ENCODE assay signal across 8 cellular contexts in the genomic region with DNA sequence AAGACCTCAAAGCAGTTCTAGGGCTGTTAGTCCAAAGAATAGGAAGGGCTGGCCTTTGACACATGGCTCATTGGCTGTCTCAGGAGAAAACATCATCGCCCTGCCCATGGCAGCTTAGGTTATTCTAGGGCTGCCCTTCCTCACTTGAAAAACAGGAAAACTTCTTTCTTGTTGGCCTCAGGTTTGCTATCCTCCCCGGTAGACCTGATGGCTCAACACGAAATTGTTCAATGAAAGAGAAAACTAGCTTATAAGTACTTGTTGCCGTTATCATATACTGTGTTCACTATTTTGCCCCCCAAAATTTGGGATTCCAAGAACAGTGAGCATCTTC. TPM values are rescaled to one million over a fixed set of nuclear protein-coding genes. Genes with fewer than 3 reads are reported as not detected.
A peak's percentile ranks its signal among the peaks of the same experiment; 100 is the strongest.
DNase-seq lines count a peak whose midpoint lies in the region; ATAC-seq and TF ChIP-seq lines count a peak whose summit lies in the region.

No MANE protein-coding gene starts in this region.

- intact Hi-C loops in CD8-positive, alpha-beta T cell (cut with DNase I, micrococcal nuclease): loop anchor here (1.0 to 5.0 kb wide), 7 partner anchors 37 to 1227 kb away; a partner anchor contains a TSS
- intact Hi-C loops in PC-3 (cut with micrococcal nuclease): loop anchor here (10.0 kb wide), 1 partner anchor 159 kb away; a partner anchor contains a TSS

- TF ChIP-seq CTCF in CD8-positive, alpha-beta T cell (IDR thresholded peaks at IDR 0.05): no peak
- TF ChIP-seq CTCF in PC-3 (conservative IDR thresholded peaks at IDR 0.05; ENCODE audit: low read depth, low read length) (0 out of 2 replicates have a peak, but pooled peaks have one; percentile 3), epithelial cell of proximal tubule (conservative IDR thresholded peaks at IDR 0.05; ENCODE audit: low read depth, low read length) (no peak)

- ATAC-seq in CD8-positive, alpha-beta T cell: no peak
- ATAC-seq in PC-3 (peak; percentile 26; the same call in 1 of the 2 replicates), GM19467 (IDR thresholded peaks at IDR 0.05; ENCODE audit: unreplicated experiment) (no peak)

- peaks cover 2% of the 10 kb centered on the region for H3K27me3 Mint-ChIP-seq in CD8-positive, alpha-beta T cell (ENCODE audit: low read depth)

- peak overlapping the region; percentile 93 for H3K4me2 ChIP-seq in PC-3 (ENCODE audit: low read length)

- H3K27ac ChIP-seq in CD8-positive, alpha-beta T cell (ENCODE audit: low read depth, low read length): peak overlapping the region; percentile 96
- H3K27ac ChIP-seq in PC-3 (ENCODE audit: low read length): peak overlapping the region; percentile 92

- no peaks in the 10 kb centered on the region for H3K27me3 ChIP-seq in CD8-positive, alpha-beta T cell (ENCODE audit: insufficient read depth, low read length)
- H3K27me3 ChIP-seq in PC-3 (ENCODE audit: low read length): no peaks in the 10 kb centered on the region
- no peaks in the 10 kb centered on the region for H3K27me3 ChIP-seq in neuron (ENCODE audit: insufficient read depth, low read length)

- CTCF ChIA-PET in CD8-positive, alpha-beta T cell (lab: Charles Lee): interaction anchor here (0.6 to 1.1 kb wide), 2 partner anchors 21 to 37 kb away, joined by 3 read pairs; no protein-coding TSS in a partner anchor
- CTCF ChIA-PET in PC-3 (lab: Charles Lee): interaction anchor here (0.6 kb wide), 1 partner anchor 580 kb away, joined by 3 read pairs; no protein-coding TSS in a partner anchor

- H3F3A ChIP-seq in PC-3 (ENCODE audit: low read length, unreplicated experiment): no peaks in the 10 kb centered on the region

- BruUV-seq in PC-3 (replicated peaks; lab: Mats Ljungman, UMichigan): TSS peak; percentile 80

- peaks cover 22% of the 10 kb centered on the region for H3K4me1 ChIP-seq in CD8-positive, alpha-beta T cell (ENCODE audit: insufficient read depth, low read length)
- H3K4me1 ChIP-seq in PC-3 (ENCODE audit: insufficient read depth, low read length) (peaks cover 17% of the 10 kb centered on the region), neuron (ENCODE audit: insufficient read depth, low read length) (peaks cover 13% of the 10 kb centered on the region)

- no peaks in the 10 kb centered on the region for H3K9me3 Mint-ChIP-seq in CD8-positive, alpha-beta T cell

- H3K9me2 ChIP-seq in PC-3 (replicated peaks; ENCODE audit: low read length): no peaks in the 10 kb centered on the region

- no peaks in the 10 kb centered on the region for H3K9me3 ChIP-seq in CD8-positive, alpha-beta T cell (ENCODE audit: low read length)
- H3K9me3 ChIP-seq in PC-3 (ENCODE audit: low read length) (no peaks in the 10 kb centered on the region), neuron (ENCODE audit: low read length) (no peaks in the 10 kb centered on the region)

- H3K79me2 ChIP-seq in PC-3 (ENCODE audit: low read length): peaks cover 42% of the 10 kb centered on the region

- H3K27ac Mint-ChIP-seq in CD8-positive, alpha-beta T cell: peak overlapping the region; percentile 100

- POLR2A ChIA-PET in CD8-positive, alpha-beta T cell (lab: Charles Lee): interaction anchor here (0.8 to 2.3 kb wide), 4 partner anchors 14 to 163 kb away, joined by 3 to 6 read pairs (median 4); a partner anchor contains a TSS
- POLR2A ChIA-PET in PC-3 (lab: Charles Lee; ENCODE audit: unreplicated experiment): no interaction called here

- H4K20me1 ChIP-seq in PC-3 (ENCODE audit: low read length): peaks cover 20% of the 10 kb centered on the region

- H3K36me3 Mint-ChIP-seq in CD8-positive, alpha-beta T cell: peaks cover 20% of the 10 kb centered on the region

- H2AFZ ChIP-seq in PC-3 (ENCODE audit: low read length) (peak overlapping the region; percentile 88), neuron (ENCODE audit: low read depth, low read length) (peak overlapping the region; percentile 69)

- H3K9ac ChIP-seq in PC-3 (ENCODE audit: low read length): peak overlapping the region; percentile 99

- H3K4me1 Mint-ChIP-seq in CD8-positive, alpha-beta T cell (ENCODE audit: low read depth): peaks cover 31% of the 10 kb centered on the region

- no peaks in the 10 kb centered on the region for H3K36me3 ChIP-seq in CD8-positive, alpha-beta T cell (ENCODE audit: insufficient read depth, low read length)
- H3K36me3 ChIP-seq in PC-3 (ENCODE audit: low read depth, low read length) (peaks cover 2% of the 10 kb centered on the region; the same call in 1 of the 2 replicates), neuron (ENCODE audit: insufficient read depth, low read length) (peaks cover 12% of the 10 kb centered on the region)

- no peak for DNase-seq in CD8-positive, alpha-beta T cell
- DNase-seq in PC-3: no peak
- DNase-seq in epithelial cell of proximal tubule (ENCODE audit: low read depth): no peak
- DNase-seq in anterior cingulate cortex (lab: John Stamatoyannopoulos, UW): no peak
- no peak for DNase-seq in activated CD4-positive, alpha-beta T cell treated with anti-CD3 and anti-CD28 coated beads for 48 hours
- no peak for DNase-seq in SKM-1 treated with dmso at 0.1 percent for 144 hours (lab: John Stamatoyannopoulos, UW; ENCODE audit: unreplicated experiment)

- peak overlapping the region; percentile 84 for H3K4me3 ChIP-seq in CD8-positive, alpha-beta T cell (ENCODE audit: low read depth, low read length)
- peak overlapping the region; percentile 96 for H3K4me3 ChIP-seq in PC-3 (ENCODE audit: low read length)
- peak overlapping the region; percentile 92 for H3K4me3 ChIP-seq in epithelial cell of proximal tubule (ENCODE audit: low read depth, low read length)
- H3K4me3 ChIP-seq in neuron (ENCODE audit: low read length): peak overlapping the region; percentile 68

- peak overlapping the region; percentile 99 for H3K4me3 Mint-ChIP-seq in CD8-positive, alpha-beta T cell

RNA-seq across cellular contexts. Expression of a gene that starts 0.6 kb away (rescaled TPM):
- 100 to 1,000 TPM; 189 to 201 TPM for total RNA-seq in CD8-positive, alpha-beta T cell
- 103 and 107 TPM in 2 replicates for total RNA-seq in PC-3 (2014; rRNA removed)
- total RNA-seq in epithelial cell of proximal tubule: 47.9 and 57.4 TPM in 2 replicates

RNA-seq across cellular contexts. Expression of a gene that starts 53.4 kb away (rescaled TPM):
- 10 to 100 TPM; 25.2 to 28.4 TPM for total RNA-seq in CD8-positive, alpha-beta T cell
- 13.3 and 18.3 TPM in 2 replicates for total RNA-seq in PC-3 (2014; rRNA removed)
- 8.5 and 10.4 TPM in 2 replicates for total RNA-seq in epithelial cell of proximal tubule
